Comparison of ENCODE assay signal across 2 cellular contexts in the genomic region with DNA sequence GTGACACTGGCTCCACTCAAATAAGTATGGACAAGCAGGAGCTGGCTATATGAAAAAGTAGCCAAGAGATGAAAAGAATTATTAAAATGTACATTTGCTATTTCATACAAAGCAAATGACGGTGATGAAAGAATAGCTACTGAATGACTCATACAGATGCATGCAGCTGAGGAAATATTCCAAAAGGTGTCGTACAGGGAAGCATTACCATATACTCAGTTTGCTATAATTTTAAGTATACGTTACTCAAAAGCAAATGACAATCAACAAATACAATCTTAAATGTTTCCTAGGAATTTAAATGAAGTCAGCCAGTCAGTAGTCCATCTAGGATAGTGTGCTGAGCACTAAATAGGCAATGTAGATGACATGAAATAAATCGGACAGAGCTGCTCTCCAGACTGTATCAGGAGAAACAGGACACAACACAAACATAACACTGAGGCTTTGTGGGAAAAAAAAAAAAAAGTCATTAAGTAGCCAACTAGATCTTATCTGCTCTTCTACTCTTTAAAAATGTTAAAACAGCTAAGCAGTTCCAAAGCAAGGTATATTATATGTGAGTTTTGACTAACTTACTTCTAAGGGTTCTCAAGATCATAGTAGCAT.
TF ChIP-seq lines count a peak whose summit lies in the region.

No MANE protein-coding gene starts in this region.

TF ChIP-seq in HCT116, 20 proteins besides CTCF, POLR2A, EP300 and RAD21 (continued from another document):
- no peak for TF ChIP-seq SIN3A (IDR thresholded peaks at IDR 0.05; ENCODE audit: low read depth)
- peak; percentile 46; the same call in 1 of the 2 replicates for TF ChIP-seq FOSL1 (IDR thresholded peaks at IDR 0.05; ENCODE audit: low read depth)
- TF ChIP-seq CBX3 (IDR thresholded peaks at IDR 0.05; ENCODE audit: low read depth): no peak
- TF ChIP-seq SP1 (IDR thresholded peaks at IDR 0.05; ENCODE audit: low read depth): 0 out of 2 replicates have a peak, but pooled peaks have one; percentile 9
- no peak for TF ChIP-seq EGR1 (IDR thresholded peaks at IDR 0.05; ENCODE audit: low read depth)
- TF ChIP-seq EZH2 (IDR thresholded peaks at IDR 0.05): no peak
- TF ChIP-seq YY1 (IDR thresholded peaks at IDR 0.05; ENCODE audit: extremely low read depth, insufficient replicate concordance, low read depth, low read length): no peak
- no peak for TF ChIP-seq EZH2phosphoT487 (IDR thresholded peaks at IDR 0.05; ENCODE audit: borderline replicate concordance)

TF ChIP-seq in SK-N-SH treated with all-trans-retinoic acid at 6 μM for 48 hours, 23 proteins besides CTCF, POLR2A, EP300 and RAD21 (continued from another document):
- TF ChIP-seq, protein P1, sequence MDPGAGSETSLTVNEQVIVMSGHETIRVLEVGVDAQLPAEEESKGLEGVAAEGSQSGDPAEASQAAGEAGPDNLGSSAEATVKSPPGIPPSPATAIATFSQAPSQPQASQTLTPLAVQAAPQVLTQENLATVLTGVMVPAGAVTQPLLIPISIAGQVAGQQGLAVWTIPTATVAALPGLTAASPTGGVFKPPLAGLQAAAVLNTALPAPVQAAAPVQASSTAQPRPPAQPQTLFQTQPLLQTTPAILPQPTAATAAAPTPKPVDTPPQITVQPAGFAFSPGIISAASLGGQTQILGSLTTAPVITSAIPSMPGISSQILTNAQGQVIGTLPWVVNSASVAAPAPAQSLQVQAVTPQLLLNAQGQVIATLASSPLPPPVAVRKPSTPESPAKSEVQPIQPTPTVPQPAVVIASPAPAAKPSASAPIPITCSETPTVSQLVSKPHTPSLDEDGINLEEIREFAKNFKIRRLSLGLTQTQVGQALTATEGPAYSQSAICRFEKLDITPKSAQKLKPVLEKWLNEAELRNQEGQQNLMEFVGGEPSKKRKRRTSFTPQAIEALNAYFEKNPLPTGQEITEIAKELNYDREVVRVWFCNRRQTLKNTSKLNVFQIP (CRISPR knock-in tag; IDR thresholded peaks at IDR 0.05; ENCODE audit: borderline replicate concordance, low read depth): no peak
- TF ChIP-seq PPARA (CRISPR knock-in tag; IDR thresholded peaks at IDR 0.05; ENCODE audit: borderline replicate concordance): no peak
- no peak for TF ChIP-seq ISL1 (CRISPR knock-in tag; IDR thresholded peaks at IDR 0.05)
